ENCODE assay signal across 9 cellular contexts in genomic region chr6:114342086-114342825, GRCh38. TPM values are rescaled to one million over a fixed set of nuclear protein-coding genes. Genes with fewer than 3 reads are reported as not detected.
DNase-seq lines count a peak whose midpoint lies in the region; ATAC-seq and TF ChIP-seq lines count a peak whose summit lies in the region.
"Had no signal": no experiment of that assay in that cellular context is flagged by ENCODE, and none has a peak within 500 bp of the region (broad histone marks: within the 10 kb centered on the region; RNA-seq: fewer than 3 reads in every experiment).

No MANE protein-coding gene starts in this region.

- no peak overlapping the region for H3K27ac Mint-ChIP-seq in neural progenitor cell
- no peak overlapping the region for H3K27ac Mint-ChIP-seq in stimulated activated memory B cell treated with anti-CD40 and anti-IgM and Interleukin-4, amounts not matched to agents 10 μg/mL and 1 μg/mL and 100 μg/mL, for 72 hours
- H3K27ac Mint-ChIP-seq: natural killer cell treated with Interleukin-12 subunit alpha and Interleukin-12 subunit beta and Interleukin-15 and Interleukin-18, amount 100 ng/mL, for 72 hours had no signal

- DNase-seq in GM13976 (ENCODE audit: low spot score) (peak; percentile 34), NCI-H748 treated with DMSO at 0.1 percent for 48 hours (lab: John Stamatoyannopoulos, UW) (peak; percentile 13), neural progenitor cell (ENCODE audit: low spot score) (peak; percentile 70), OCI-LY7 (ENCODE audit: low spot score) (no peak)

- H3F3A ChIP-seq in neural progenitor cell (ENCODE audit: low read depth) = peaks cover 23% of the 10 kb centered on the region

- H4K20me1 ChIP-seq in neural progenitor cell (ENCODE audit: low read depth) (no peaks in the 10 kb centered on the region), OCI-LY7 (ENCODE audit: insufficient read depth, low read length) (no peaks in the 10 kb centered on the region)

- no peak overlapping the region for H3K9ac ChIP-seq in neural progenitor cell

- H3K9me3 ChIP-seq in neural progenitor cell (ENCODE audit: low read depth) (no peaks in the 10 kb centered on the region), OCI-LY7 (ENCODE audit: low read length) (no peaks in the 10 kb centered on the region)

- H3K4me2 ChIP-seq in neural progenitor cell (peak overlapping the region; percentile 96), OCI-LY7 (ENCODE audit: low read length) (no peak overlapping the region)

- in situ Hi-C loops in GM13976 (cut with MboI; ENCODE audit: low sequenced_read_pairs, unreplicated experiment) = no loop called here

- CTCF ChIA-PET in OCI-LY7 (lab: Charles Lee; ENCODE audit: unreplicated experiment) = no interaction called here

- peaks cover 14% of the 10 kb centered on the region for H3K27me3 Mint-ChIP-seq in neural progenitor cell (ENCODE audit: insufficient read depth, low read depth)
- H3K27me3 Mint-ChIP-seq in stimulated activated memory B cell treated with anti-CD40 and anti-IgM and Interleukin-4, amounts not matched to agents 10 μg/mL and 1 μg/mL and 100 μg/mL, for 72 hours = peaks cover 27% of the 10 kb centered on the region

- H2AFZ ChIP-seq in neural progenitor cell (replicated peaks) = peak overlapping the region; percentile 93
- no peak overlapping the region for H2AFZ ChIP-seq in OCI-LY7 (ENCODE audit: low read length)

- H3K27ac ChIP-seq in neural progenitor cell = no peak overlapping the region
- H3K27ac ChIP-seq in OCI-LY7 (ENCODE audit: low read depth, low read length, poor library complexity, severe bottlenecking) = no peak overlapping the region

- ATAC-seq in esophagus mucosa (peak; percentile 37), HG02884 (IDR thresholded peaks at IDR 0.05; ENCODE audit: unreplicated experiment) (no peak), GM18873 (IDR thresholded peaks at IDR 0.05; ENCODE audit: low FRiP score, unreplicated experiment) (no peak)
- no peak for ATAC-seq in stimulated activated memory B cell treated with anti-CD40 and anti-IgM and Interleukin-4, amounts not matched to agents 10 μg/mL and 1 μg/mL and 100 μg/mL, for 72 hours

- TF ChIP-seq CTCF in GM13976 (IDR thresholded peaks at IDR 0.05; ENCODE audit: borderline replicate concordance, control extremely low read depth, extremely low read depth, insufficient read depth, missing control alignments) (no peak), neural progenitor cell (IDR thresholded peaks at IDR 0.05) (no peak), OCI-LY7 (conservative IDR thresholded peaks at IDR 0.05; ENCODE audit: low read length) (no peak)

- H3K4me3 Mint-ChIP-seq in neural progenitor cell = peak overlapping the region; percentile 94
- no peak overlapping the region for H3K4me3 Mint-ChIP-seq in stimulated activated memory B cell treated with anti-CD40 and anti-IgM and Interleukin-4, amounts not matched to agents 10 μg/mL and 1 μg/mL and 100 μg/mL, for 72 hours
- H3K4me3 Mint-ChIP-seq: natural killer cell treated with Interleukin-12 subunit alpha and Interleukin-12 subunit beta and Interleukin-15 and Interleukin-18, amount 100 ng/mL, for 72 hours had no signal

- H3K79me2 ChIP-seq in neural progenitor cell (ENCODE audit: low read depth) (peaks cover 33% of the 10 kb centered on the region), OCI-LY7 (ENCODE audit: insufficient read depth, low read depth, low read length) (no peaks in the 10 kb centered on the region)

- peaks cover 2% of the 10 kb centered on the region for H3K36me3 Mint-ChIP-seq in neural progenitor cell
- no peaks in the 10 kb centered on the region for H3K36me3 Mint-ChIP-seq in stimulated activated memory B cell treated with anti-CD40 and anti-IgM and Interleukin-4, amounts not matched to agents 10 μg/mL and 1 μg/mL and 100 μg/mL, for 72 hours

- intact Hi-C loops in OCI-LY7 (cut with micrococcal nuclease; ENCODE audit: unreplicated experiment) = no loop called here

- H3K36me3 ChIP-seq in neural progenitor cell (no peaks in the 10 kb centered on the region), OCI-LY7 (ENCODE audit: insufficient read depth, low read length) (no peaks in the 10 kb centered on the region)

- H3K4me3 ChIP-seq in neural progenitor cell (peak overlapping the region; percentile 83), OCI-LY7 (ENCODE audit: low read depth, low read length, poor library complexity, severe bottlenecking) (no peak overlapping the region)

- POLR2A ChIA-PET in OCI-LY7 (lab: Charles Lee) = no interaction called here

- peaks cover 22% of the 10 kb centered on the region for H3K4me1 Mint-ChIP-seq in neural progenitor cell
- H3K4me1 Mint-ChIP-seq in stimulated activated memory B cell treated with anti-CD40 and anti-IgM and Interleukin-4, amounts not matched to agents 10 μg/mL and 1 μg/mL and 100 μg/mL, for 72 hours = peaks cover 4% of the 10 kb centered on the region

- peaks cover 4% of the 10 kb centered on the region for H3K27me3 ChIP-seq in neural progenitor cell

- BruUV-seq in OCI-LY7 (replicated peaks; lab: Mats Ljungman, UMichigan) = no TSS peak

- H3K9me2 ChIP-seq in OCI-LY7 (ENCODE audit: insufficient read depth, low read length) = no peaks in the 10 kb centered on the region

- H3K9me3 Mint-ChIP-seq in neural progenitor cell = no peaks in the 10 kb centered on the region
- H3K9me3 Mint-ChIP-seq in stimulated activated memory B cell treated with anti-CD40 and anti-IgM and Interleukin-4, amounts not matched to agents 10 μg/mL and 1 μg/mL and 100 μg/mL, for 72 hours = no peaks in the 10 kb centered on the region
- H3K9me3 Mint-ChIP-seq: natural killer cell treated with Interleukin-12 subunit alpha and Interleukin-12 subunit beta and Interleukin-15 and Interleukin-18, amount 100 ng/mL, for 72 hours had no signal

- peaks cover 16% of the 10 kb centered on the region for H3K4me1 ChIP-seq in neural progenitor cell
- H3K4me1 ChIP-seq in OCI-LY7 (ENCODE audit: insufficient read depth, low read length, poor library complexity, severe bottlenecking) = no peaks in the 10 kb centered on the region

RNA-seq across cellular contexts. Expression of gene HS3ST5, which starts 0.6 kb away (rescaled TPM):
- total RNA-seq in esophagus mucosa (not detected), neural progenitor cell (ENCODE audit: low replicate concordance) (0.34 and 0.37 TPM in 2 replicates), OCI-LY7 (2022) (not detected in 2 replicates)
- total RNA-seq in OCI-LY7 (2014; rRNA removed; shearing (Covaris generic)) = not detected in 2 replicates
- total RNA-seq: natural killer cell treated with Interleukin-12 subunit alpha and Interleukin-12 subunit beta and Interleukin-15 and Interleukin-18, amount 100 ng/mL, for 72 hours had no signal
